ENCODE assay signal across 2 cellular contexts in genomic region chr2:218121789-218122188, GRCh38. TPM values are rescaled to one million over a fixed set of nuclear protein-coding genes. Genes with fewer than 3 reads are reported as not detected.
"Had no signal": no experiment of that assay in that cellular context is flagged by ENCODE, and none has a peak within 500 bp of the region (broad histone marks: within the 10 kb centered on the region; RNA-seq: fewer than 3 reads in every experiment).

No MANE protein-coding gene starts in this region.

RNA-seq across cellular contexts. Expression of gene CXCR2, which starts 4.0 kb away (rescaled TPM):
- total RNA-seq: G401 had no signal

RNA-seq across cellular contexts. Expression of gene CXCR1, which starts 45.0 kb away (rescaled TPM):
- total RNA-seq: G401, GM12878 had no signal
- polyA plus RNA-seq: GM12878 had no signal

RNA-seq across cellular contexts. Expression of gene RUFY4, which starts 52.7 kb away (rescaled TPM):
- total RNA-seq: G401 had no signal
